Comparison of ENCODE assay signal across 20 cellular contexts in genomic region chr9:110520120-110520701, GRCh38. TPM values are rescaled to one million over a fixed set of nuclear protein-coding genes. Genes with fewer than 3 reads are reported as not detected.
DNase-seq lines count a peak whose midpoint lies in the region; ATAC-seq and TF ChIP-seq lines count a peak whose summit lies in the region.
"Had no signal": no experiment of that assay in that cellular context is flagged by ENCODE, and none has a peak within 500 bp of the region (broad histone marks: within the 10 kb centered on the region; RNA-seq: fewer than 3 reads in every experiment).

No MANE protein-coding gene starts in this region.

- no peak for TF ChIP-seq POLR2A in breast epithelium (IDR thresholded peaks at IDR 0.05)

- no peaks in the 10 kb centered on the region for H3K4me1 ChIP-seq in breast epithelium

- no TSS peak for BruUV-seq in MCF 10A (replicated peaks; lab: Mats Ljungman, UMichigan)

- no peak overlapping the region for H3K27ac ChIP-seq in breast epithelium
- H3K27ac ChIP-seq: 22Rv1, VCaP had no signal

- intact Hi-C loops in MCF 10A (cut with micrococcal nuclease) (no loop called here), breast epithelium (cut with DNase I; ENCODE audit: low total_unique reads) (no loop called here)
- intact Hi-C loops in activated T-helper 1 cell treated with anti-CD3 and anti-CD28 coated beads, Interleukin-12 subunit alpha, Interleukin-12 subunit beta, Interleukin-2, Interleukin-4 antibody, amounts not matched to agents 30 ng/mL and 10 ng/mL and 1 ng/mL, durations not matched to agents 14 hours and 24 hours and 36 hours (cut with micrococcal nuclease) = no loop called here

- CTCF ChIA-PET in MCF 10A (lab: Yijun Ruan, JAX) = no interaction called here

- H3K36me3 Mint-ChIP-seq in MCF 10A (ENCODE audit: insufficient read depth, unreplicated experiment) = no peaks in the 10 kb centered on the region
- no peaks in the 10 kb centered on the region for H3K36me3 Mint-ChIP-seq in activated T-helper 1 cell treated with anti-CD3 and anti-CD28 coated beads, Interleukin-12 subunit alpha, Interleukin-12 subunit beta, Interleukin-2, Interleukin-4 antibody, amounts not matched to agents 30 ng/mL and 10 ng/mL and 1 ng/mL, durations not matched to agents 14 hours and 24 hours and 36 hours (ENCODE audit: low read depth)
- H3K36me3 Mint-ChIP-seq: CD8-positive, alpha-beta memory T cell; naive thymus-derived CD4-positive, alpha-beta T cell had no signal

- H3K27me3 Mint-ChIP-seq in MCF 10A (ENCODE audit: insufficient read depth, unreplicated experiment) = no peaks in the 10 kb centered on the region
- no peaks in the 10 kb centered on the region for H3K27me3 Mint-ChIP-seq in activated T-helper 1 cell treated with anti-CD3 and anti-CD28 coated beads, Interleukin-12 subunit alpha, Interleukin-12 subunit beta, Interleukin-2, Interleukin-4 antibody, amounts not matched to agents 30 ng/mL and 10 ng/mL and 1 ng/mL, durations not matched to agents 14 hours and 24 hours and 36 hours (ENCODE audit: insufficient read depth)
- H3K27me3 Mint-ChIP-seq: activated T-helper 17 cell treated with anti-CD3 and anti-CD28 coated beads, Interleukin-2, amount 50 U/mL, for 72 hours; progenitor cell of endocrine pancreas had no signal

- peak; percentile 60 for DNase-seq in MCF 10A (ENCODE audit: unreplicated experiment)
- no peak for DNase-seq in breast epithelium (ENCODE audit: low spot score in 2 of 2)
- peak; percentile 97 for DNase-seq in fibroblast of gingiva (ENCODE audit: low read depth)
- DNase-seq in omental fat pad (ENCODE audit: low spot score) = no peak
- no peak for DNase-seq in activated T-helper 1 cell treated with anti-CD3 and anti-CD28 coated beads, Interleukin-12 subunit alpha, Interleukin-12 subunit beta, Interleukin-2, Interleukin-4 antibody, amounts not matched to agents 30 ng/mL and 10 ng/mL and 1 ng/mL, durations not matched to agents 14 hours and 24 hours and 36 hours (ENCODE audit: low spot score)
- no peak for DNase-seq in middle frontal gyrus (ENCODE audit: extremely low spot score, low spot score)
- DNase-seq in NCI-H2081 treated with DMSO at 0.1 percent for 48 hours (lab: John Stamatoyannopoulos, UW) = no peak
- DNase-seq: activated CD8-positive, alpha-beta memory T cell treated with anti-CD3 and anti-CD28 coated beads for 24 hours; CD8-positive, alpha-beta memory T cell; cortex of kidney; KBM-7; naive thymus-derived CD4-positive, alpha-beta T cell; NCI-H1092 treated with DMSO at 0.1 percent for 48 hours; NCI-H82; stimulated activated CD4-positive, alpha-beta T cell treated with anti-CD3 and anti-CD28 coated beads, Interleukin-15, amount 100 ng/mL, for 24 hours had no signal

- no peaks in the 10 kb centered on the region for H3K36me3 ChIP-seq in breast epithelium

- no peak for TF ChIP-seq CTCF in MCF 10A (IDR thresholded peaks at IDR 0.05; ENCODE audit: unreplicated experiment)
- TF ChIP-seq CTCF in breast epithelium (IDR thresholded peaks at IDR 0.05) = no peak
- no peak for TF ChIP-seq CTCF in omental fat pad (IDR thresholded peaks at IDR 0.05)

- POLR2A ChIA-PET in MCF 10A (lab: Yijun Ruan, JAX) = interaction anchor here (0.8 to 1.2 kb wide), 2 partner anchors 59 to 264 kb away, joined by 3 read pairs; partner anchors contain the start of genes SVEP1 and TXN

- no peaks in the 10 kb centered on the region for H3K9me3 Mint-ChIP-seq in MCF 10A (ENCODE audit: unreplicated experiment)
- no peaks in the 10 kb centered on the region for H3K9me3 Mint-ChIP-seq in activated T-helper 1 cell treated with anti-CD3 and anti-CD28 coated beads, Interleukin-12 subunit alpha, Interleukin-12 subunit beta, Interleukin-2, Interleukin-4 antibody, amounts not matched to agents 30 ng/mL and 10 ng/mL and 1 ng/mL, durations not matched to agents 14 hours and 24 hours and 36 hours
- H3K9me3 Mint-ChIP-seq: activated T-helper 17 cell treated with anti-CD3 and anti-CD28 coated beads, Interleukin-2, amount 50 U/mL, for 72 hours had no signal

- no peaks in the 10 kb centered on the region for H3K27me3 ChIP-seq in breast epithelium

- H3K4me1 Mint-ChIP-seq in MCF 10A (ENCODE audit: insufficient read depth, unreplicated experiment) = peaks cover 11% of the 10 kb centered on the region
- H3K4me1 Mint-ChIP-seq in activated T-helper 1 cell treated with anti-CD3 and anti-CD28 coated beads, Interleukin-12 subunit alpha, Interleukin-12 subunit beta, Interleukin-2, Interleukin-4 antibody, amounts not matched to agents 30 ng/mL and 10 ng/mL and 1 ng/mL, durations not matched to agents 14 hours and 24 hours and 36 hours (ENCODE audit: low read depth) = no peaks in the 10 kb centered on the region
- H3K4me1 Mint-ChIP-seq: activated T-helper 17 cell treated with anti-CD3 and anti-CD28 coated beads, Interleukin-2, amount 50 U/mL, for 72 hours; CD8-positive, alpha-beta memory T cell; naive thymus-derived CD4-positive, alpha-beta T cell had no signal

- H3K9me3 ChIP-seq in breast epithelium = no peaks in the 10 kb centered on the region

- H3K4me3 Mint-ChIP-seq in MCF 10A (ENCODE audit: unreplicated experiment) = no peak overlapping the region
- no peak overlapping the region for H3K4me3 Mint-ChIP-seq in activated T-helper 1 cell treated with anti-CD3 and anti-CD28 coated beads, Interleukin-12 subunit alpha, Interleukin-12 subunit beta, Interleukin-2, Interleukin-4 antibody, amounts not matched to agents 30 ng/mL and 10 ng/mL and 1 ng/mL, durations not matched to agents 14 hours and 24 hours and 36 hours
- H3K4me3 Mint-ChIP-seq: activated T-helper 17 cell treated with anti-CD3 and anti-CD28 coated beads, Interleukin-2, amount 50 U/mL, for 72 hours; CD8-positive, alpha-beta memory T cell; naive thymus-derived CD4-positive, alpha-beta T cell had no signal

- H3K4me3 ChIP-seq in breast epithelium = no peak overlapping the region

- H3K27ac Mint-ChIP-seq in MCF 10A (ENCODE audit: low read depth, unreplicated experiment) = no peak overlapping the region
- H3K27ac Mint-ChIP-seq in activated T-helper 1 cell treated with anti-CD3 and anti-CD28 coated beads, Interleukin-12 subunit alpha, Interleukin-12 subunit beta, Interleukin-2, Interleukin-4 antibody, amounts not matched to agents 30 ng/mL and 10 ng/mL and 1 ng/mL, durations not matched to agents 14 hours and 24 hours and 36 hours = no peak overlapping the region
- H3K27ac Mint-ChIP-seq: activated T-helper 17 cell treated with anti-CD3 and anti-CD28 coated beads, Interleukin-2, amount 50 U/mL, for 72 hours; CD8-positive, alpha-beta memory T cell; naive thymus-derived CD4-positive, alpha-beta T cell; progenitor cell of endocrine pancreas had no signal

- ATAC-seq in omental fat pad (ENCODE audit: low FRiP score) = peak; percentile 67
- ATAC-seq in HG02763 (IDR thresholded peaks at IDR 0.05; ENCODE audit: unreplicated experiment) = no peak
- ATAC-seq: activated T-helper 17 cell treated with anti-CD3 and anti-CD28 coated beads, Interleukin-2, amount 50 U/mL, for 72 hours; naive thymus-derived CD4-positive, alpha-beta T cell had no signal

RNA-seq across cellular contexts. Expression of gene SVEP1, which starts 59.3 kb away (rescaled TPM):
- total RNA-seq in MCF 10A (2022) (9.9 and 21.9 TPM in 2 replicates), breast epithelium (100 to 1,000 TPM in 1 of 3 donors, 10 to 100 TPM in 2; 54.6 to 158 (median 99.0) TPM), omental fat pad (100 to 1,000 TPM; 140 to 465 (median 209) TPM)
- not detected in 2 replicates for total RNA-seq in activated T-helper 1 cell treated with anti-CD3 and anti-CD28 coated beads, Interleukin-12 subunit alpha, Interleukin-12 subunit beta, Interleukin-2, Interleukin-4 antibody, amounts not matched to agents 30 ng/mL and 10 ng/mL and 1 ng/mL, durations not matched to agents 14 hours and 24 hours and 36 hours
- total RNA-seq: CD8-positive, alpha-beta memory T cell had no signal

Comparison
In these comparisons a context has a peak if more than half of its experiments do, and no peak if none do; other contexts are left out.
1. DNase-seq: peak in MCF 10A (single experiment) and fibroblast of gingiva (single experiment); none in breast epithelium (0 of 2), omental fat pad (single experiment), activated T-helper 1 cell treated with anti-CD3 and anti-CD28 coated beads, Interleukin-12 subunit alpha, Interleukin-12 subunit beta, Interleukin-2, Interleukin-4 antibody, amounts not matched to agents 30 ng/mL and 10 ng/mL and 1 ng/mL, durations not matched to agents 14 hours and 24 hours and 36 hours (single experiment), middle frontal gyrus (single experiment) and NCI-H2081 treated with DMSO at 0.1 percent for 48 hours (single experiment).
2. RNA of gene SVEP1, which starts 59.3 kb away (total RNA-seq): 140 to 465 TPM in omental fat pad, 54.6 to 158 TPM in breast epithelium and 9.9 to 21.9 TPM in MCF 10A; not detected in activated T-helper 1 cell treated with anti-CD3 and anti-CD28 coated beads, Interleukin-12 subunit alpha, Interleukin-12 subunit beta, Interleukin-2, Interleukin-4 antibody, amounts not matched to agents 30 ng/mL and 10 ng/mL and 1 ng/mL, durations not matched to agents 14 hours and 24 hours and 36 hours; every median in the first group is over 10 times any median in the second.